Comparison of ENCODE assay signal across 15 cellular contexts in the genomic region with DNA sequence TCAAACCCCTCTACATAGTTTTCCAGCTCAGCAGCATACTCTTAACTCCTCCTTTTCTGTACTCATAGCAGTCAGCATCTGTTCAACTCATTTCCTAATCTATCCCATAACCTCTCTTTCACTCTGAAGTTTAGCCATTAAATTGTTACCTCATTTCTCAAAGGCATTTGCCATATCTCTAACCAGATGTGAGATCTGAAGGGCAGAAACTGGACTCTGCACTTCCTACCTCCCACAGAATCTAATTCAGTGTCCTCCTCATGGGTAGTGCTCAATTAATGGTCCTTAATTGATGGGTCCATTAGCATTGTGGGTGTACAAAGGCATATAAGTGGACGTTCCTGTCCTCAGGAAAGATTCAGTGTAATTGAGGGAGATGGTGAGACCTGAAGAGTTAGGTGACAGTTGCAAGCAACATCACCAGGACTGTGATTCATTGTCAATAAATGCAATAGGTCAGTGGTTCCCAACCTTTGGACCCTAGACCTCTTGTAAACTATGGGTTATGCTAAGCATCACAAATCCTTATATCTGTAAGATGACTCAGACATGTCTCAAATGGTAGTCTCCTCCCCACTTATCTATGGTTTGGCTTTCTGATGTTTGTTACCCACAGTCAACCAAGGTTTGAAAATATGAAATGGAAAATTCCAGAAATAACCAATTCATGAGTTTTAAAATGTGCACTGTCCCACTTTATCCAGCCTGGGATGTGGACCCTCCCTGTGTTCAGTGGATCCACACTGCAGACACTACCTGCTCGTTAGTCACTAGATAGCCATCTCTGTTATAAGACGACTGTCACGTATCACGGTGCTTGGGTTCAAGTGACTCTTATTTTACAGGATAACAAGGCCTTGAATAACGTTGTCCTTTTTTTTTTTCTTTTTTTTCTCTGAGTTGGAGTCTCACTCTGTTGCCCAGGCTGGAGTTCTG. TPM values are rescaled to one million over a fixed set of nuclear protein-coding genes. Genes with fewer than 3 reads are reported as not detected.
A peak's percentile ranks its signal among the peaks of the same experiment; 100 is the strongest.
DNase-seq lines count a peak whose midpoint lies in the region; ATAC-seq and TF ChIP-seq lines count a peak whose summit lies in the region.
"Had no signal": no experiment of that assay in that cellular context is flagged by ENCODE, and none has a peak within 500 bp of the region (broad histone marks: within the 10 kb centered on the region; RNA-seq: fewer than 3 reads in every experiment).

No MANE protein-coding gene starts in this region.

- ATAC-seq in HCT116, result peak; percentile 40
- ATAC-seq in HG02981 (IDR thresholded peaks at IDR 0.05; ENCODE audit: unreplicated experiment), result no peak
- no peak for ATAC-seq in HG02840 (IDR thresholded peaks at IDR 0.05; ENCODE audit: low FRiP score, unreplicated experiment)

- no peak overlapping the region; a peak in 1 of 4 replicates for H3K4me3 ChIP-seq in HCT116 (replicated peaks in 1 of 2; ENCODE audit: low read depth in 1 of 2, low read length in 2 of 2)
- H3K4me3 ChIP-seq in SJSA1, result no peak overlapping the region
- peak overlapping the region; percentile 19 for H3K4me3 ChIP-seq in fibroblast of villous mesenchyme (ENCODE audit: low read depth, low read length)
- H3K4me3 ChIP-seq: cardiac muscle cell, tibial artery had no signal

- H3K9me2 ChIP-seq in HCT116 (ENCODE audit: insufficient read depth), result no peaks in the 10 kb centered on the region

- H3K4me1 ChIP-seq in HCT116 (ENCODE audit: control insufficient read depth in 1 of 2, insufficient read depth in 2 of 2, low read length in 2 of 2) (peaks cover 22 to 59% of the 10 kb centered on the region in 2 experiments), SJSA1 (replicated peaks) (peaks cover 41% of the 10 kb centered on the region)
- H3K4me1 ChIP-seq: tibial artery had no signal

- no peaks in the 10 kb centered on the region for H4K20me1 ChIP-seq in HCT116 (ENCODE audit: insufficient read depth)

- H3K36me3 ChIP-seq in HCT116 (ENCODE audit: control insufficient read depth in 1 of 2, insufficient read depth in 2 of 2, low read length in 2 of 2), result no peaks in the 10 kb centered on the region
- no peaks in the 10 kb centered on the region for H3K36me3 ChIP-seq in SJSA1
- H3K36me3 ChIP-seq: cardiac muscle cell, tibial artery had no signal

- peaks cover 3% of the 10 kb centered on the region for H3K27me3 Mint-ChIP-seq in type B pancreatic cell

- DNase-seq in HCT116 (ENCODE audit: low read depth, low spot score) (peak; percentile 13), SJSA1 (ENCODE audit: low read depth in 1 of 2, low spot score in 2 of 2) (no peak), fibroblast of villous mesenchyme (ENCODE audit: low read depth) (peak; percentile 98), type B pancreatic cell (ENCODE audit: extremely low spot score, unreplicated experiment) (no peak), NCI-H526 (lab: John Stamatoyannopoulos, UW) (no peak), NCI-H82 treated with DMSO at 0.1 percent for 48 hours (lab: John Stamatoyannopoulos, UW; ENCODE audit: unreplicated experiment) (no peak)
- DNase-seq: activated naive CD4-positive, alpha-beta T cell; NCI-H69; SHP77; stimulated activated CD4-positive, alpha-beta T cell treated with anti-CD3 and anti-CD28 coated beads, Interleukin-12 subunit alpha, Interleukin-12 subunit beta, amount 100 ng/mL, for 4 hours; tibial artery had no signal

- CTCF ChIA-PET in HCT116 (lab: Charles Lee), result interaction anchor here (2.1 kb wide), 1 partner anchor 24 kb away, joined by 9 read pairs; no protein-coding TSS in a partner anchor

- H3K9me3 ChIP-seq in HCT116 (ENCODE audit: control insufficient read depth in 1 of 2, insufficient read depth in 1 of 2, low read depth in 1 of 2, low read length in 2 of 2) (no peaks in the 10 kb centered on the region), SJSA1 (replicated peaks) (no peaks in the 10 kb centered on the region)
- H3K9me3 ChIP-seq: tibial artery had no signal

- no peak for TF ChIP-seq RAD21 in HCT116 (IDR thresholded peaks at IDR 0.05; ENCODE audit: low read depth)

- H3K36me3 Mint-ChIP-seq in type B pancreatic cell, result no peaks in the 10 kb centered on the region
- H3K36me3 Mint-ChIP-seq: memory B cell had no signal

- peak overlapping the region; percentile 27 for H3K27ac Mint-ChIP-seq in type B pancreatic cell
- H3K27ac Mint-ChIP-seq: memory B cell had no signal

- POLR2A ChIA-PET in HCT116 (lab: Charles Lee), result no interaction called here

- H3K9ac ChIP-seq in HCT116 (ENCODE audit: low read length), result no peak overlapping the region

- RAD21 ChIA-PET in HCT116 (lab: Charles Lee; ENCODE audit: low non-redundant PET in 1 of 2, low total read pairs in 2 of 2, uncharacterized antibody in 2 of 2, unreplicated experiment in 2 of 2), result no interaction called here

- H3K9me3 Mint-ChIP-seq in type B pancreatic cell, result peaks cover 4% of the 10 kb centered on the region
- H3K9me3 Mint-ChIP-seq: memory B cell had no signal

- H3K27me3 ChIP-seq in HCT116 (ENCODE audit: insufficient read depth, low read length) (no peaks in the 10 kb centered on the region), SJSA1 (replicated peaks) (no peaks in the 10 kb centered on the region)
- H3K27me3 ChIP-seq: cardiac muscle cell, tibial artery had no signal

- no peaks in the 10 kb centered on the region for H3K79me2 ChIP-seq in HCT116 (ENCODE audit: insufficient read depth, low read length)

- peak overlapping the region; percentile 11 for H2AFZ ChIP-seq in HCT116 (ENCODE audit: low read depth, low read length, poor library complexity, severe bottlenecking)

- no peak for TF ChIP-seq POLR2A in HCT116 (IDR thresholded peaks at IDR 0.05; ENCODE audit: borderline replicate concordance, extremely low read depth, insufficient read depth, insufficient read length)

- peaks cover 9% of the 10 kb centered on the region for H3K4me1 Mint-ChIP-seq in type B pancreatic cell (ENCODE audit: unreplicated experiment)
- H3K4me1 Mint-ChIP-seq: memory B cell had no signal

- no peak overlapping the region for H3K4me3 Mint-ChIP-seq in type B pancreatic cell
- H3K4me3 Mint-ChIP-seq: memory B cell had no signal

- intact Hi-C loops in HCT116 (cut with micrococcal nuclease), result no loop called here

- H3K27ac ChIP-seq in HCT116 (ENCODE audit: low read depth, low read length), result no peak overlapping the region
- H3K27ac ChIP-seq in SJSA1, result peak overlapping the region; percentile 29
- H3K27ac ChIP-seq: cardiac muscle cell, tibial artery had no signal

- no TSS peak for BruUV-seq in HCT116 (replicated peaks; lab: Mats Ljungman, UMichigan)

- TF ChIP-seq CTCF in HCT116 (IDR thresholded peaks at IDR 0.05 in 2 of 3, conservative IDR thresholded peaks at IDR 0.05 in 1 of 3; ENCODE audit: borderline replicate concordance in 1 of 3, insufficient read depth in 1 of 3, low read depth in 2 of 3, low read length in 2 of 3) (no peak), fibroblast of villous mesenchyme (IDR thresholded peaks at IDR 0.05; ENCODE audit: insufficient read depth, low read depth, low read length) (no peak), type B pancreatic cell (conservative IDR thresholded peaks at IDR 0.05) (no peak)

- H3K4me2 ChIP-seq in HCT116 (ENCODE audit: low read length), result peak overlapping the region; percentile 55

TF ChIP-seq in HCT116, 20 proteins besides CTCF, POLR2A, EP300 and RAD21:
- TF ChIP-seq ZFX (IDR thresholded peaks at IDR 0.05) (no peak), FOSL1 (IDR thresholded peaks at IDR 0.05; ENCODE audit: low read depth) (peak; percentile 16; the same call in 1 of the 2 replicates), EZH2 (IDR thresholded peaks at IDR 0.05) (no peak), TCF7L2 (IDR thresholded peaks at IDR 0.05; ENCODE audit: borderline replicate concordance, extremely low read depth, insufficient read depth, insufficient read length) (no peak), SRF (IDR thresholded peaks at IDR 0.05; ENCODE audit: low read depth) (no peak), ZNF274 (IDR thresholded peaks at IDR 0.05; ENCODE audit: low read depth, low read length) (no peak), SP1 (IDR thresholded peaks at IDR 0.05; ENCODE audit: low read depth) (no peak), ELF1 (IDR thresholded peaks at IDR 0.05; ENCODE audit: borderline replicate concordance, low read depth) (no peak), JUND (IDR thresholded peaks at IDR 0.05) (peak; percentile 32)
- TF ChIP-seq, protein P1, sequence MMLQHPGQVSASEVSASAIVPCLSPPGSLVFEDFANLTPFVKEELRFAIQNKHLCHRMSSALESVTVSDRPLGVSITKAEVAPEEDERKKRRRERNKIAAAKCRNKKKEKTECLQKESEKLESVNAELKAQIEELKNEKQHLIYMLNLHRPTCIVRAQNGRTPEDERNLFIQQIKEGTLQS (IDR thresholded peaks at IDR 0.05), result no peak

RNA-seq across cellular contexts. Expression of gene UACA, which starts 25.0 kb away (rescaled TPM):
- total RNA-seq in HCT116 (2021; ENCODE audit: unreplicated experiment) (47.4 TPM), fibroblast of villous mesenchyme (160 TPM in 2 replicates), type B pancreatic cell (ENCODE audit: low replicate concordance) (31.0 and 36.4 TPM in 2 replicates)
- 54.6 and 59.5 TPM in 2 replicates for polyA plus RNA-seq in HCT116 (2012)
- total RNA-seq in SJSA1 (2014; rRNA removed; shearing (Covaris generic)), result 26.8 and 27.8 TPM in 2 replicates

Comparison
In these comparisons a context has a peak if more than half of its experiments do, and no peak if none do; other contexts are left out.
1. DNase-seq: peak in HCT116 (single experiment) and fibroblast of villous mesenchyme (single experiment); none in SJSA1 (0 of 2), type B pancreatic cell (single experiment), NCI-H526 (0 of 2) and NCI-H82 treated with DMSO at 0.1 percent for 48 hours (single experiment).